ENCODE assay signal across 21 cellular contexts in genomic region chr16:8948069-8948593, GRCh38. TPM values are rescaled to one million over a fixed set of nuclear protein-coding genes. Genes with fewer than 3 reads are reported as not detected.
DNase-seq lines count a peak whose midpoint lies in the region; ATAC-seq and TF ChIP-seq lines count a peak whose summit lies in the region.
"Had no signal": no experiment of that assay in that cellular context is flagged by ENCODE, and none has a peak within 500 bp of the region (broad histone marks: within the 10 kb centered on the region; RNA-seq: fewer than 3 reads in every experiment).

No MANE protein-coding gene starts in this region.

- H3K4me1 Mint-ChIP-seq in activated naive CD4-positive, alpha-beta T cell treated with anti-CD3 and anti-CD28 coated beads for 36 hours (ENCODE audit: low read depth) = peaks cover 94% of the 10 kb centered on the region
- peaks cover 68% of the 10 kb centered on the region for H3K4me1 Mint-ChIP-seq in endodermal cell
- peaks cover 92% of the 10 kb centered on the region for H3K4me1 Mint-ChIP-seq in stimulated activated memory B cell treated with anti-CD40 and anti-IgM and Interleukin-4, amounts not matched to agents 10 μg/mL and 1 μg/mL and 100 μg/mL, for 72 hours

- intact Hi-C loops in activated naive CD4-positive, alpha-beta T cell treated with anti-CD3 and anti-CD28 coated beads for 36 hours (cut with micrococcal nuclease) = no loop called here

- H3K27ac Mint-ChIP-seq in activated naive CD4-positive, alpha-beta T cell treated with anti-CD3 and anti-CD28 coated beads for 36 hours = peak overlapping the region; percentile 51
- peak overlapping the region; percentile 88 for H3K27ac Mint-ChIP-seq in endodermal cell
- peak overlapping the region; percentile 51 for H3K27ac Mint-ChIP-seq in stimulated activated memory B cell treated with anti-CD40 and anti-IgM and Interleukin-4, amounts not matched to agents 10 μg/mL and 1 μg/mL and 100 μg/mL, for 72 hours

- no peaks in the 10 kb centered on the region for H3K9me3 Mint-ChIP-seq in activated naive CD4-positive, alpha-beta T cell treated with anti-CD3 and anti-CD28 coated beads for 36 hours
- no peaks in the 10 kb centered on the region for H3K9me3 Mint-ChIP-seq in endodermal cell
- no peaks in the 10 kb centered on the region for H3K9me3 Mint-ChIP-seq in stimulated activated memory B cell treated with anti-CD40 and anti-IgM and Interleukin-4, amounts not matched to agents 10 μg/mL and 1 μg/mL and 100 μg/mL, for 72 hours

- CTCF ChIA-PET in activated naive CD4-positive, alpha-beta T cell treated with anti-CD3 and anti-CD28 coated beads for 36 hours (lab: Charles Lee) = interaction anchor here (1.2 to 2.3 kb wide), 4 partner anchors 12 to 70 kb away, joined by 4 to 14 read pairs (median 4); no protein-coding TSS in a partner anchor

- peaks cover 13% of the 10 kb centered on the region for H3K4me1 ChIP-seq in endodermal cell (ENCODE audit: control insufficient read depth, insufficient read depth, low read length)

- H3K79me2 ChIP-seq in SU-DHL-6 (ENCODE audit: insufficient read depth, low read length) = peaks cover 98% of the 10 kb centered on the region

- H3K9me3 ChIP-seq in SU-DHL-6 (ENCODE audit: insufficient read depth, low read length) (no peaks in the 10 kb centered on the region), endodermal cell (ENCODE audit: control insufficient read depth, low read length) (no peaks in the 10 kb centered on the region)
- H3K9me3 ChIP-seq: Caco-2, esophagus squamous epithelium, psoas muscle had no signal

- H3K9ac ChIP-seq in SU-DHL-6 (ENCODE audit: low read length) (peak overlapping the region; percentile 25; the same call in 1 of the 2 replicates), endodermal cell (ENCODE audit: extremely low read depth, low read length, poor library complexity, severe bottlenecking) (no peak overlapping the region)

- TF ChIP-seq CTCF in SU-DHL-6 (IDR thresholded peaks at IDR 0.05; ENCODE audit: insufficient read depth, low read length, poor library complexity, severe bottlenecking) (no peak), endodermal cell (conservative IDR thresholded peaks at IDR 0.05) (no peak)

- H3K27me3 ChIP-seq in SU-DHL-6 (ENCODE audit: low read length) (no peaks in the 10 kb centered on the region), endodermal cell (ENCODE audit: control insufficient read depth, insufficient read depth, low read length, poor library complexity, severe bottlenecking) (no peaks in the 10 kb centered on the region)
- H3K27me3 ChIP-seq: esophagus squamous epithelium had no signal

- peaks cover 17% of the 10 kb centered on the region for H4K20me1 ChIP-seq in SU-DHL-6 (ENCODE audit: low read depth, low read length)

- no peak for ATAC-seq in stimulated activated memory B cell treated with anti-CD40 and anti-IgM and Interleukin-4, amounts not matched to agents 10 μg/mL and 1 μg/mL and 100 μg/mL, for 72 hours
- no peak for ATAC-seq in GM19455 (IDR thresholded peaks at IDR 0.05; ENCODE audit: unreplicated experiment)
- ATAC-seq: left cardiac atrium, psoas muscle, Right ventricle myocardium inferior had no signal

- H3K9me2 ChIP-seq in SU-DHL-6 (replicated peaks; ENCODE audit: insufficient read depth, low read length) = no peaks in the 10 kb centered on the region

- no peak for DNase-seq in activated naive CD4-positive, alpha-beta T cell treated with anti-CD3 and anti-CD28 coated beads for 36 hours
- no peak for DNase-seq in activated naive CD4-positive, alpha-beta T cell treated with Interleukin-2 at 50 U/mL for 16 hours
- DNase-seq in endodermal cell = no peak
- no peak for DNase-seq in stimulated activated CD4-positive, alpha-beta T cell treated with anti-CD3 and anti-CD28 coated beads, Interleukin-15, amount 100 ng/mL, for 24 hours
- DNase-seq in cerebellum (ENCODE audit: low spot score) = no peak
- DNase-seq: ACHN; activated CD8-positive, alpha-beta memory T cell treated with anti-CD3 and anti-CD28 coated beads for 24 hours; amniotic stem cell; Caco-2; esophagus squamous epithelium; GOT3; left cardiac atrium; NCI-H526; psoas muscle; stimulated activated CD4-positive, alpha-beta T cell treated with anti-CD3 and anti-CD28 coated beads, Interleukin-4, amount 100 ng/mL, for 1 hour had no signal

- H3K4me3 Mint-ChIP-seq in activated naive CD4-positive, alpha-beta T cell treated with anti-CD3 and anti-CD28 coated beads for 36 hours = no peak overlapping the region
- H3K4me3 Mint-ChIP-seq in endodermal cell = no peak overlapping the region
- H3K4me3 Mint-ChIP-seq in stimulated activated memory B cell treated with anti-CD40 and anti-IgM and Interleukin-4, amounts not matched to agents 10 μg/mL and 1 μg/mL and 100 μg/mL, for 72 hours = no peak overlapping the region

- H3K36me3 Mint-ChIP-seq in activated naive CD4-positive, alpha-beta T cell treated with anti-CD3 and anti-CD28 coated beads for 36 hours (ENCODE audit: low read depth) = no peaks in the 10 kb centered on the region
- peaks cover 3% of the 10 kb centered on the region for H3K36me3 Mint-ChIP-seq in endodermal cell (ENCODE audit: low read depth)
- H3K36me3 Mint-ChIP-seq in stimulated activated memory B cell treated with anti-CD40 and anti-IgM and Interleukin-4, amounts not matched to agents 10 μg/mL and 1 μg/mL and 100 μg/mL, for 72 hours = peaks cover 3% of the 10 kb centered on the region

- no peaks in the 10 kb centered on the region for H3K36me3 ChIP-seq in SU-DHL-6 (ENCODE audit: low read length)
- no peaks in the 10 kb centered on the region for H3K36me3 ChIP-seq in endodermal cell (ENCODE audit: control insufficient read depth, insufficient read depth, low read length)
- H3K36me3 ChIP-seq: esophagus squamous epithelium had no signal

- H3K27ac ChIP-seq in SU-DHL-6 (ENCODE audit: low read depth, low read length) (peak overlapping the region; percentile 92), endodermal cell (ENCODE audit: low read depth, low read length) (no peak overlapping the region)
- H3K27ac ChIP-seq: esophagus squamous epithelium, psoas muscle, skin epidermis, VCaP had no signal

- peaks cover 65% of the 10 kb centered on the region for H3F3A ChIP-seq in SU-DHL-6 (ENCODE audit: insufficient read depth)

- no peak overlapping the region for H2AFZ ChIP-seq in SU-DHL-6 (ENCODE audit: low read depth, low read length, severe bottlenecking)

- H3K4me3 ChIP-seq in SU-DHL-6 (ENCODE audit: insufficient read depth, low read length, poor library complexity, severe bottlenecking) = no peak overlapping the region
- no peak overlapping the region for H3K4me3 ChIP-seq in endodermal cell (ENCODE audit: low read length)
- H3K4me3 ChIP-seq: esophagus squamous epithelium, psoas muscle, skin epidermis had no signal

- H3K4me2 ChIP-seq in SU-DHL-6 (ENCODE audit: low read depth, low read length, poor library complexity, severe bottlenecking) = peak overlapping the region; percentile 97

- WGBS in endodermal cell (ENCODE audit: insufficient coverage in 1 of 2, insufficient read length in 1 of 2), 2 experiments = 92 to 93% methylated on average over 4 to 6 of the region's 6 CpGs

- no peaks in the 10 kb centered on the region for H3K27me3 Mint-ChIP-seq in activated naive CD4-positive, alpha-beta T cell treated with anti-CD3 and anti-CD28 coated beads for 36 hours (ENCODE audit: low read depth)
- no peaks in the 10 kb centered on the region for H3K27me3 Mint-ChIP-seq in endodermal cell (ENCODE audit: insufficient read depth)
- no peaks in the 10 kb centered on the region for H3K27me3 Mint-ChIP-seq in stimulated activated memory B cell treated with anti-CD40 and anti-IgM and Interleukin-4, amounts not matched to agents 10 μg/mL and 1 μg/mL and 100 μg/mL, for 72 hours

RNA-seq across cellular contexts. Expression of gene USP7, which starts 15.6 kb away (rescaled TPM):
- total RNA-seq in activated naive CD4-positive, alpha-beta T cell treated with anti-CD3 and anti-CD28 coated beads for 36 hours = 100 to 1,000 TPM; 155 to 163 TPM
- total RNA-seq in endodermal cell (100 to 1,000 TPM; 114 to 140 TPM), cerebellum (108 TPM)
- polyA plus RNA-seq in endodermal cell (2013, experiment 1 of 2) = 101 TPM
- 95.6 TPM for polyA plus RNA-seq in endodermal cell (2013, experiment 2 of 2)
